Comparison of ENCODE assay signal across 1 cellular context in genomic region chr1:181105134-181106021, GRCh38.
TF ChIP-seq lines count a peak whose summit lies in the region.

No MANE protein-coding gene starts in this region.

TF ChIP-seq in K562, 482 proteins besides CTCF, POLR2A, EP300 and RAD21 (continued from another document and continues in another):
- TF ChIP-seq, protein P1, sequence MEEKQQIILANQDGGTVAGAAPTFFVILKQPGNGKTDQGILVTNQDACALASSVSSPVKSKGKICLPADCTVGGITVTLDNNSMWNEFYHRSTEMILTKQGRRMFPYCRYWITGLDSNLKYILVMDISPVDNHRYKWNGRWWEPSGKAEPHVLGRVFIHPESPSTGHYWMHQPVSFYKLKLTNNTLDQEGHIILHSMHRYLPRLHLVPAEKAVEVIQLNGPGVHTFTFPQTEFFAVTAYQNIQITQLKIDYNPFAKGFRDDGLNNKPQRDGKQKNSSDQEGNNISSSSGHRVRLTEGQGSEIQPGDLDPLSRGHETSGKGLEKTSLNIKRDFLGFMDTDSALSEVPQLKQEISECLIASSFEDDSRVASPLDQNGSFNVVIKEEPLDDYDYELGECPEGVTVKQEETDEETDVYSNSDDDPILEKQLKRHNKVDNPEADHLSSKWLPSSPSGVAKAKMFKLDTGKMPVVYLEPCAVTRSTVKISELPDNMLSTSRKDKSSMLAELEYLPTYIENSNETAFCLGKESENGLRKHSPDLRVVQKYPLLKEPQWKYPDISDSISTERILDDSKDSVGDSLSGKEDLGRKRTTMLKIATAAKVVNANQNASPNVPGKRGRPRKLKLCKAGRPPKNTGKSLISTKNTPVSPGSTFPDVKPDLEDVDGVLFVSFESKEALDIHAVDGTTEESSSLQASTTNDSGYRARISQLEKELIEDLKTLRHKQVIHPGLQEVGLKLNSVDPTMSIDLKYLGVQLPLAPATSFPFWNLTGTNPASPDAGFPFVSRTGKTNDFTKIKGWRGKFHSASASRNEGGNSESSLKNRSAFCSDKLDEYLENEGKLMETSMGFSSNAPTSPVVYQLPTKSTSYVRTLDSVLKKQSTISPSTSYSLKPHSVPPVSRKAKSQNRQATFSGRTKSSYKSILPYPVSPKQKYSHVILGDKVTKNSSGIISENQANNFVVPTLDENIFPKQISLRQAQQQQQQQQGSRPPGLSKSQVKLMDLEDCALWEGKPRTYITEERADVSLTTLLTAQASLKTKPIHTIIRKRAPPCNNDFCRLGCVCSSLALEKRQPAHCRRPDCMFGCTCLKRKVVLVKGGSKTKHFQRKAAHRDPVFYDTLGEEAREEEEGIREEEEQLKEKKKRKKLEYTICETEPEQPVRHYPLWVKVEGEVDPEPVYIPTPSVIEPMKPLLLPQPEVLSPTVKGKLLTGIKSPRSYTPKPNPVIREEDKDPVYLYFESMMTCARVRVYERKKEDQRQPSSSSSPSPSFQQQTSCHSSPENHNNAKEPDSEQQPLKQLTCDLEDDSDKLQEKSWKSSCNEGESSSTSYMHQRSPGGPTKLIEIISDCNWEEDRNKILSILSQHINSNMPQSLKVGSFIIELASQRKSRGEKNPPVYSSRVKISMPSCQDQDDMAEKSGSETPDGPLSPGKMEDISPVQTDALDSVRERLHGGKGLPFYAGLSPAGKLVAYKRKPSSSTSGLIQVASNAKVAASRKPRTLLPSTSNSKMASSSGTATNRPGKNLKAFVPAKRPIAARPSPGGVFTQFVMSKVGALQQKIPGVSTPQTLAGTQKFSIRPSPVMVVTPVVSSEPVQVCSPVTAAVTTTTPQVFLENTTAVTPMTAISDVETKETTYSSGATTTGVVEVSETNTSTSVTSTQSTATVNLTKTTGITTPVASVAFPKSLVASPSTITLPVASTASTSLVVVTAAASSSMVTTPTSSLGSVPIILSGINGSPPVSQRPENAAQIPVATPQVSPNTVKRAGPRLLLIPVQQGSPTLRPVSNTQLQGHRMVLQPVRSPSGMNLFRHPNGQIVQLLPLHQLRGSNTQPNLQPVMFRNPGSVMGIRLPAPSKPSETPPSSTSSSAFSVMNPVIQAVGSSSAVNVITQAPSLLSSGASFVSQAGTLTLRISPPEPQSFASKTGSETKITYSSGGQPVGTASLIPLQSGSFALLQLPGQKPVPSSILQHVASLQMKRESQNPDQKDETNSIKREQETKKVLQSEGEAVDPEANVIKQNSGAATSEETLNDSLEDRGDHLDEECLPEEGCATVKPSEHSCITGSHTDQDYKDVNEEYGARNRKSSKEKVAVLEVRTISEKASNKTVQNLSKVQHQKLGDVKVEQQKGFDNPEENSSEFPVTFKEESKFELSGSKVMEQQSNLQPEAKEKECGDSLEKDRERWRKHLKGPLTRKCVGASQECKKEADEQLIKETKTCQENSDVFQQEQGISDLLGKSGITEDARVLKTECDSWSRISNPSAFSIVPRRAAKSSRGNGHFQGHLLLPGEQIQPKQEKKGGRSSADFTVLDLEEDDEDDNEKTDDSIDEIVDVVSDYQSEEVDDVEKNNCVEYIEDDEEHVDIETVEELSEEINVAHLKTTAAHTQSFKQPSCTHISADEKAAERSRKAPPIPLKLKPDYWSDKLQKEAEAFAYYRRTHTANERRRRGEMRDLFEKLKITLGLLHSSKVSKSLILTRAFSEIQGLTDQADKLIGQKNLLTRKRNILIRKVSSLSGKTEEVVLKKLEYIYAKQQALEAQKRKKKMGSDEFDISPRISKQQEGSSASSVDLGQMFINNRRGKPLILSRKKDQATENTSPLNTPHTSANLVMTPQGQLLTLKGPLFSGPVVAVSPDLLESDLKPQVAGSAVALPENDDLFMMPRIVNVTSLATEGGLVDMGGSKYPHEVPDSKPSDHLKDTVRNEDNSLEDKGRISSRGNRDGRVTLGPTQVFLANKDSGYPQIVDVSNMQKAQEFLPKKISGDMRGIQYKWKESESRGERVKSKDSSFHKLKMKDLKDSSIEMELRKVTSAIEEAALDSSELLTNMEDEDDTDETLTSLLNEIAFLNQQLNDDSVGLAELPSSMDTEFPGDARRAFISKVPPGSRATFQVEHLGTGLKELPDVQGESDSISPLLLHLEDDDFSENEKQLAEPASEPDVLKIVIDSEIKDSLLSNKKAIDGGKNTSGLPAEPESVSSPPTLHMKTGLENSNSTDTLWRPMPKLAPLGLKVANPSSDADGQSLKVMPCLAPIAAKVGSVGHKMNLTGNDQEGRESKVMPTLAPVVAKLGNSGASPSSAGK (IDR thresholded peaks at IDR 0.05) = peak; percentile 82
- TF ChIP-seq NR2C2 (CRISPR knock-in tag; IDR thresholded peaks at IDR 0.05) (no peak), NR2C2 (tag; IDR thresholded peaks at IDR 0.05) (peak; percentile 62), LARP7 (IDR thresholded peaks at IDR 0.05) (no peak), GABPB1 (CRISPR knock-in tag; IDR thresholded peaks at IDR 0.05) (peak; percentile 69; the same call in 1 of the 2 replicates), ZNF511 (CRISPR knock-in tag; IDR thresholded peaks at IDR 0.05) (peak; percentile 71), RAD51 (IDR thresholded peaks at IDR 0.05; ENCODE audit: borderline replicate concordance, low read depth) (no peak), ARID1B (IDR thresholded peaks at IDR 0.05) (no peak; the same call in 1 of the 2 replicates), KHSRP (IDR thresholded peaks at IDR 0.05) (no peak), TCF3 (CRISPR knock-in tag; IDR thresholded peaks at IDR 0.05) (peak; percentile 3; the same call in 1 of the 2 replicates), RREB1 (CRISPR knock-in tag; IDR thresholded peaks at IDR 0.05) (peak; percentile 60; the same call in 1 of the 2 replicates), FOXM1 (IDR thresholded peaks at IDR 0.05; ENCODE audit: low read depth) (no peak), FOXM1 (CRISPR knock-in tag; IDR thresholded peaks at IDR 0.05; ENCODE audit: low read depth) (peak; percentile 77; the same call in 1 of the 2 replicates), KDM2B (CRISPR knock-in tag; IDR thresholded peaks at IDR 0.05) (peak; percentile 89; the same call in 1 of the 2 replicates), CREM (IDR thresholded peaks at IDR 0.05; ENCODE audit: low read depth) (peak; percentile 55; the same call in 1 of the 2 replicates), TAF7 (tag; IDR thresholded peaks at IDR 0.05) (0 out of 2 replicates have a peak, but pooled peaks have one; percentile 6), GTF2E2 (tag; IDR thresholded peaks at IDR 0.05) (peak; percentile 41; the same call in 1 of the 2 replicates), TAF1 (IDR thresholded peaks at IDR 0.05; ENCODE audit: control insufficient read depth, extremely low read depth, insufficient read depth, low read length, severe bottlenecking) (peak; percentile 71), TEAD2 (tag; IDR thresholded peaks at IDR 0.05) (no peak), PHF20 (IDR thresholded peaks at IDR 0.05; ENCODE audit: partially characterized antibody) (peak; percentile 55), ZNF134 (CRISPR knock-in tag; conservative IDR thresholded peaks at IDR 0.05) (no peak)
- TF ChIP-seq, protein P2, sequence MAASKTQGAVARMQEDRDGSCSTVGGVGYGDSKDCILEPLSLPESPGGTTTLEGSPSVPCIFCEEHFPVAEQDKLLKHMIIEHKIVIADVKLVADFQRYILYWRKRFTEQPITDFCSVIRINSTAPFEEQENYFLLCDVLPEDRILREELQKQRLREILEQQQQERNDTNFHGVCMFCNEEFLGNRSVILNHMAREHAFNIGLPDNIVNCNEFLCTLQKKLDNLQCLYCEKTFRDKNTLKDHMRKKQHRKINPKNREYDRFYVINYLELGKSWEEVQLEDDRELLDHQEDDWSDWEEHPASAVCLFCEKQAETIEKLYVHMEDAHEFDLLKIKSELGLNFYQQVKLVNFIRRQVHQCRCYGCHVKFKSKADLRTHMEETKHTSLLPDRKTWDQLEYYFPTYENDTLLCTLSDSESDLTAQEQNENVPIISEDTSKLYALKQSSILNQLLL (CRISPR knock-in tag; IDR thresholded peaks at IDR 0.05; ENCODE audit: borderline replicate concordance) = 0 out of 2 replicates have a peak, but pooled peaks have one; percentile 39
- TF ChIP-seq, protein P3, sequence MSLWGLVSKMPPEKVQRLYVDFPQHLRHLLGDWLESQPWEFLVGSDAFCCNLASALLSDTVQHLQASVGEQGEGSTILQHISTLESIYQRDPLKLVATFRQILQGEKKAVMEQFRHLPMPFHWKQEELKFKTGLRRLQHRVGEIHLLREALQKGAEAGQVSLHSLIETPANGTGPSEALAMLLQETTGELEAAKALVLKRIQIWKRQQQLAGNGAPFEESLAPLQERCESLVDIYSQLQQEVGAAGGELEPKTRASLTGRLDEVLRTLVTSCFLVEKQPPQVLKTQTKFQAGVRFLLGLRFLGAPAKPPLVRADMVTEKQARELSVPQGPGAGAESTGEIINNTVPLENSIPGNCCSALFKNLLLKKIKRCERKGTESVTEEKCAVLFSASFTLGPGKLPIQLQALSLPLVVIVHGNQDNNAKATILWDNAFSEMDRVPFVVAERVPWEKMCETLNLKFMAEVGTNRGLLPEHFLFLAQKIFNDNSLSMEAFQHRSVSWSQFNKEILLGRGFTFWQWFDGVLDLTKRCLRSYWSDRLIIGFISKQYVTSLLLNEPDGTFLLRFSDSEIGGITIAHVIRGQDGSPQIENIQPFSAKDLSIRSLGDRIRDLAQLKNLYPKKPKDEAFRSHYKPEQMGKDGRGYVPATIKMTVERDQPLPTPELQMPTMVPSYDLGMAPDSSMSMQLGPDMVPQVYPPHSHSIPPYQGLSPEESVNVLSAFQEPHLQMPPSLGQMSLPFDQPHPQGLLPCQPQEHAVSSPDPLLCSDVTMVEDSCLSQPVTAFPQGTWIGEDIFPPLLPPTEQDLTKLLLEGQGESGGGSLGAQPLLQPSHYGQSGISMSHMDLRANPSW (CRISPR knock-in tag; IDR thresholded peaks at IDR 0.05) = no peak
- TF ChIP-seq, protein P4, sequence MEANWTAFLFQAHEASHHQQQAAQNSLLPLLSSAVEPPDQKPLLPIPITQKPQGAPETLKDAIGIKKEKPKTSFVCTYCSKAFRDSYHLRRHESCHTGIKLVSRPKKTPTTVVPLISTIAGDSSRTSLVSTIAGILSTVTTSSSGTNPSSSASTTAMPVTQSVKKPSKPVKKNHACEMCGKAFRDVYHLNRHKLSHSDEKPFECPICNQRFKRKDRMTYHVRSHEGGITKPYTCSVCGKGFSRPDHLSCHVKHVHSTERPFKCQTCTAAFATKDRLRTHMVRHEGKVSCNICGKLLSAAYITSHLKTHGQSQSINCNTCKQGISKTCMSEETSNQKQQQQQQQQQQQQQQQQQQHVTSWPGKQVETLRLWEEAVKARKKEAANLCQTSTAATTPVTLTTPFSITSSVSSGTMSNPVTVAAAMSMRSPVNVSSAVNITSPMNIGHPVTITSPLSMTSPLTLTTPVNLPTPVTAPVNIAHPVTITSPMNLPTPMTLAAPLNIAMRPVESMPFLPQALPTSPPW (CRISPR knock-in tag; IDR thresholded peaks at IDR 0.05) = peak; percentile 98
- TF ChIP-seq, protein P5, sequence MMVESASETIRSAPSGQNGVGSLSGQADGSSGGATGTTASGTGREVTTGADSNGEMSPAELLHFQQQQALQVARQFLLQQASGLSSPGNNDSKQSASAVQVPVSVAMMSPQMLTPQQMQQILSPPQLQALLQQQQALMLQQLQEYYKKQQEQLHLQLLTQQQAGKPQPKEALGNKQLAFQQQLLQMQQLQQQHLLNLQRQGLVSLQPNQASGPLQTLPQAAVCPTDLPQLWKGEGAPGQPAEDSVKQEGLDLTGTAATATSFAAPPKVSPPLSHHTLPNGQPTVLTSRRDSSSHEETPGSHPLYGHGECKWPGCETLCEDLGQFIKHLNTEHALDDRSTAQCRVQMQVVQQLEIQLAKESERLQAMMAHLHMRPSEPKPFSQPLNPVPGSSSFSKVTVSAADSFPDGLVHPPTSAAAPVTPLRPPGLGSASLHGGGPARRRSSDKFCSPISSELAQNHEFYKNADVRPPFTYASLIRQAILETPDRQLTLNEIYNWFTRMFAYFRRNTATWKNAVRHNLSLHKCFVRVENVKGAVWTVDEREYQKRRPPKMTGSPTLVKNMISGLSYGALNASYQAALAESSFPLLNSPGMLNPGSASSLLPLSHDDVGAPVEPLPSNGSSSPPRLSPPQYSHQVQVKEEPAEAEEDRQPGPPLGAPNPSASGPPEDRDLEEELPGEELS (CRISPR knock-in tag; IDR thresholded peaks at IDR 0.05; ENCODE audit: borderline replicate concordance) = peak; percentile 65; the same call in 1 of the 2 replicates
